16 cellular contexts compared by ENCODE assay signal in the genomic region with DNA sequence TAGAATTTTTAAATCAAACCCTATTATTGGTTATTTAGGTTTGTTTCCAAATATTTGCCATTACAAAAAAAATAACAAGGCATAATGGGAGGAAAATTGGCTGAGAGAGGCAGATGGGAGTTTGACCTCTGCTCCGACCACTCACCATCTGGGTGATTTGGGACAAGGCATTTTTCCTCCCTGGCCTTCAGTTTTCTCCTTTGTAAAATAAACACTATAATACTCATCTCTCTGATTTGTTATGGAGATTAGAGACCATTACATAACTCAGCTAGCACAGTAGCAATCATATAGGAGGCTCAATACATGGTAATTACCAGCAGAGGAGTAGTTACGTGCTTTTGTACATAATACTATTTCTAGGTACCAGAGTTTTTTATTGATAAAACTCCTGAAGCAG.
DNase-seq lines count a peak whose midpoint lies in the region; ATAC-seq and TF ChIP-seq lines count a peak whose summit lies in the region.
"Had no signal": no experiment of that assay in that cellular context is flagged by ENCODE, and none has a peak within 500 bp of the region (broad histone marks: within the 10 kb centered on the region; RNA-seq: fewer than 3 reads in every experiment).

No MANE protein-coding gene starts in this region.

- ATAC-seq in HG02885 (IDR thresholded peaks at IDR 0.05; ENCODE audit: poor library complexity, unreplicated experiment) (no peak), HG02870 (IDR thresholded peaks at IDR 0.05; ENCODE audit: unreplicated experiment) (no peak)
- ATAC-seq: CD8-positive, alpha-beta T cell; GM23338 had no signal

- H3K4me1 ChIP-seq in SJCRH30 (peaks cover 32% of the 10 kb centered on the region), hepatocyte (ENCODE audit: insufficient read depth) (peaks cover 29% of the 10 kb centered on the region), testis (no peaks in the 10 kb centered on the region)

- 87% methylated on average over 2 of the region's 2 CpGs for WGBS in hepatocyte (ENCODE audit: low lambda C conversion rate, missing lambda C conversion rate)
- WGBS in testis, 2 donors, result 95 to 100% methylated on average over 2 of the region's 2 CpGs

- intact Hi-C loops in testis (cut with DNase I; ENCODE audit: low total_unique reads), result no loop called here

- DNase-seq in ELR (ENCODE audit: low read depth) (peak; percentile 11), SJCRH30 (peak; percentile 52 to 75), hepatocyte (ENCODE audit: low spot score) (no peak), NCI-H2107 (lab: John Stamatoyannopoulos, UW) (no peak), testis (no peak)
- DNase-seq: CD8-positive, alpha-beta T cell; DMS 273 treated with DMSO at 0.1 percent for 48 hours; DMS53; DND-41; GDM1; HCEC 1CT; IMR-90 had no signal

- H3K27ac ChIP-seq in SJCRH30, result peak overlapping the region; percentile 51
- peak overlapping the region; percentile 57 for H3K27ac ChIP-seq in hepatocyte
- no peak overlapping the region for H3K27ac ChIP-seq in testis
- H3K27ac ChIP-seq: BLaER1 treated with 17β-estradiol and CSF1 and Interleukin-3, amounts not matched to agents 10 nM and 100 nM had no signal

- no peak overlapping the region for H3K4me2 ChIP-seq in hepatocyte
- H3K4me2 ChIP-seq: BLaER1 treated with 17β-estradiol and CSF1 and Interleukin-3, amounts not matched to agents 10 nM and 100 nM; GM23338 had no signal

- H3K79me2 ChIP-seq in hepatocyte, result no peaks in the 10 kb centered on the region

- no peaks in the 10 kb centered on the region for H3K9me3 ChIP-seq in SJCRH30 (replicated peaks)
- no peaks in the 10 kb centered on the region for H3K9me3 ChIP-seq in hepatocyte (ENCODE audit: low read depth)
- H3K9me3 ChIP-seq in testis, result no peaks in the 10 kb centered on the region
- H3K9me3 ChIP-seq: BLaER1 treated with 17β-estradiol and CSF1 and Interleukin-3, amounts not matched to agents 10 nM and 100 nM had no signal

- H3K36me3 ChIP-seq in SJCRH30 (no peaks in the 10 kb centered on the region), hepatocyte (replicated peaks; ENCODE audit: insufficient read depth, low read depth) (no peaks in the 10 kb centered on the region), testis (ENCODE audit: low read depth, missing control alignments) (no peaks in the 10 kb centered on the region)
- H3K36me3 ChIP-seq: BLaER1 treated with 17β-estradiol and CSF1 and Interleukin-3, amounts not matched to agents 10 nM and 100 nM had no signal

- H3K4me3 ChIP-seq in SJCRH30, result no peak overlapping the region
- no peak overlapping the region for H3K4me3 ChIP-seq in hepatocyte
- no peak overlapping the region for H3K4me3 ChIP-seq in testis
- H3K4me3 ChIP-seq: BLaER1 treated with 17β-estradiol and CSF1 and Interleukin-3, amounts not matched to agents 10 nM and 100 nM; GM23338 had no signal

- no peaks in the 10 kb centered on the region for H3K9me2 ChIP-seq in hepatocyte (replicated peaks; ENCODE audit: insufficient read depth)

- TF ChIP-seq CTCF in hepatocyte (IDR thresholded peaks at IDR 0.05; ENCODE audit: poor library complexity) (no peak), testis (IDR thresholded peaks at IDR 0.05) (no peak)

- H2AFZ ChIP-seq in hepatocyte, result no peak overlapping the region
- H2AFZ ChIP-seq: GM23338 had no signal

- TF ChIP-seq POLR2A in testis (IDR thresholded peaks at IDR 0.05), result no peak

- H3K27me3 ChIP-seq in SJCRH30 (no peaks in the 10 kb centered on the region), hepatocyte (no peaks in the 10 kb centered on the region), testis (no peaks in the 10 kb centered on the region)
- H3K27me3 ChIP-seq: BLaER1 treated with 17β-estradiol and CSF1 and Interleukin-3, amounts not matched to agents 10 nM and 100 nM had no signal

- no peaks in the 10 kb centered on the region for H4K20me1 ChIP-seq in hepatocyte (ENCODE audit: insufficient read depth, poor library complexity, severe bottlenecking)
- H4K20me1 ChIP-seq: BLaER1 treated with 17β-estradiol and CSF1 and Interleukin-3, amounts not matched to agents 10 nM and 100 nM had no signal

Comparison
In these comparisons a context has a peak if more than half of its experiments do, and no peak if none do; other contexts are left out.
1. DNase-seq: peak in ELR (single experiment) and SJCRH30 (2 of 2); none in hepatocyte (single experiment), NCI-H2107 (single experiment) and testis (single experiment).
2. H3K27ac ChIP-seq: peak in SJCRH30 (single experiment) and hepatocyte (single experiment); none in testis (0 of 2).